ENCODE assay signal across 20 cellular contexts in the genomic region with DNA sequence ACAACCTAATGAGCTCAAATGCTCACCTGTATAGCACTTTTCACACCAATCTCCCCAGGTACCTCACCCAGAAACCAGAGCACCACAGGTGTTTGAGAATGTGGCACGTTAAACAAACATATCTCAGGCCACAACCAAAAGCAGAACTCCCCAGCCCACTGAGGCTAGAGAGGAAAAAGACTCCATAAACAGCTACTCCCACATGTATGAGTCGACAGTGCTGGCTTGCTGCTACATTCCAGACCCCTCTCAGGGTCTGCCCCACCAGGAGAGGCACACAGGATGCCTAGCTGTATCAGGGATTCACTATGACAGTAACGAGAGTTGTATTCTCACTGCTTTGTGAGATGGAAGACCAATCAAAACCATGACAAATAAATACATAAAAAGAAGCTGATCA.
DNase-seq lines count a peak whose midpoint lies in the region; ATAC-seq and TF ChIP-seq lines count a peak whose summit lies in the region.
"Had no signal": no experiment of that assay in that cellular context is flagged by ENCODE, and none has a peak within 500 bp of the region (broad histone marks: within the 10 kb centered on the region; RNA-seq: fewer than 3 reads in every experiment).

No MANE protein-coding gene starts in this region.

- H3K4me1 ChIP-seq in GM23338 (ENCODE audit: insufficient read depth), result no peaks in the 10 kb centered on the region; the same call in 1 of the 2 replicates
- H3K4me1 ChIP-seq in heart right ventricle, result no peaks in the 10 kb centered on the region
- H3K4me1 ChIP-seq: BLaER1 treated with 17β-estradiol and CSF1 and Interleukin-3, amounts not matched to agents 10 nM and 100 nM had no signal

- TF ChIP-seq CTCF in GM23338 (conservative IDR thresholded peaks at IDR 0.05; ENCODE audit: low read depth in 2 of 2) (no peak), WTC11 (IDR thresholded peaks at IDR 0.05) (no peak), osteocyte (IDR thresholded peaks at IDR 0.05) (no peak), GM10266 (IDR thresholded peaks at IDR 0.05; ENCODE audit: control insufficient read depth, insufficient read depth, low read depth, missing control alignments) (no peak), heart right ventricle (IDR thresholded peaks at IDR 0.05) (no peak)

- H3K4me2 ChIP-seq in GM23338, result no peak overlapping the region
- H3K4me2 ChIP-seq: BLaER1 treated with 17β-estradiol and CSF1 and Interleukin-3, amounts not matched to agents 10 nM and 100 nM had no signal

- H3K4me3 ChIP-seq in GM23338, result no peak overlapping the region
- H3K4me3 ChIP-seq in heart right ventricle, result no peak overlapping the region
- H3K4me3 ChIP-seq: BLaER1 treated with 17β-estradiol and CSF1 and Interleukin-3, amounts not matched to agents 10 nM and 100 nM; GM12878; K562 had no signal

- no peaks in the 10 kb centered on the region for H4K20me1 ChIP-seq in GM23338 (replicated peaks; ENCODE audit: insufficient read depth)
- H4K20me1 ChIP-seq: BLaER1 treated with 17β-estradiol and CSF1 and Interleukin-3, amounts not matched to agents 10 nM and 100 nM had no signal

- H3K79me2 ChIP-seq in GM23338 (replicated peaks; ENCODE audit: insufficient read depth), result no peaks in the 10 kb centered on the region

- H3K36me3 Mint-ChIP-seq in GM23338 (ENCODE audit: low read depth) (no peaks in the 10 kb centered on the region), WTC11 (no peaks in the 10 kb centered on the region), osteocyte (ENCODE audit: unreplicated experiment) (no peaks in the 10 kb centered on the region)
- H3K36me3 Mint-ChIP-seq: CD8-positive, alpha-beta T cell had no signal

- no peak for DNase-seq in GM23338 (ENCODE audit: low spot score)
- DNase-seq in WTC11 (ENCODE audit: low spot score), result no peak
- peak; percentile 63 for DNase-seq in islet precursor cell
- peak; percentile 49 for DNase-seq in osteocyte (ENCODE audit: extremely low spot score, unreplicated experiment)
- DNase-seq in GM10266 (ENCODE audit: extremely low spot score), result no peak
- DNase-seq in activated gamma-delta T cell (lab: John Stamatoyannopoulos, UW), result no peak
- no peak for DNase-seq in heart right ventricle
- DNase-seq in UCSD-AML1 (lab: John Stamatoyannopoulos, UW; ENCODE audit: unreplicated experiment), result no peak
- DNase-seq: 8988T; Calu3; CD8-positive, alpha-beta T cell; DMS79 treated with DMSO at 0.1 percent for 48 hours; GF-D8; HCEC 1CT; IMR-90 had no signal

- CTCF ChIA-PET in WTC11 (lab: Charles Lee), result no interaction called here

- intact Hi-C loops in heart right ventricle (cut with DNase I), result no loop called here

- no peaks in the 10 kb centered on the region for H3F3A ChIP-seq in GM23338 (replicated peaks; ENCODE audit: low read depth)

- 41 to 47% methylated on average over 3 of the region's 3 CpGs for WGBS in heart right ventricle, 2 donors

- H3K27me3 Mint-ChIP-seq in GM23338 (ENCODE audit: insufficient read depth, low read depth, poor library complexity), result no peaks in the 10 kb centered on the region
- H3K27me3 Mint-ChIP-seq in WTC11 (ENCODE audit: low read depth), result no peaks in the 10 kb centered on the region
- H3K27me3 Mint-ChIP-seq in osteocyte (ENCODE audit: unreplicated experiment), result peaks cover 24% of the 10 kb centered on the region

- POLR2A ChIA-PET in WTC11 (lab: Charles Lee), result no interaction called here

- H3K9me2 ChIP-seq in GM23338 (ENCODE audit: insufficient read depth), result no peaks in the 10 kb centered on the region

- H3K27ac Mint-ChIP-seq in GM23338 (no peak overlapping the region), WTC11 (no peak overlapping the region), osteocyte (ENCODE audit: unreplicated experiment) (no peak overlapping the region)
- H3K27ac Mint-ChIP-seq: B cell; CD8-positive, alpha-beta T cell had no signal

- H3K27ac ChIP-seq in GM23338 (ENCODE audit: low read depth) (no peak overlapping the region), heart right ventricle (no peak overlapping the region)
- H3K27ac ChIP-seq: BLaER1 treated with 17β-estradiol and CSF1 and Interleukin-3, amounts not matched to agents 10 nM and 100 nM; HL-60 had no signal

- no peaks in the 10 kb centered on the region for H3K27me3 ChIP-seq in GM23338 (ENCODE audit: insufficient read depth)
- H3K27me3 ChIP-seq in heart right ventricle, result peaks cover 0 to 5% (median 0%) of the 10 kb centered on the region in 7 donors
- H3K27me3 ChIP-seq: BLaER1 treated with 17β-estradiol and CSF1 and Interleukin-3, amounts not matched to agents 10 nM and 100 nM had no signal

- H3K4me1 Mint-ChIP-seq in GM23338 (peaks cover 17% of the 10 kb centered on the region), WTC11 (peaks cover 18% of the 10 kb centered on the region), osteocyte (ENCODE audit: unreplicated experiment) (no peaks in the 10 kb centered on the region)
- H3K4me1 Mint-ChIP-seq: B cell had no signal

- H3K9me3 Mint-ChIP-seq in GM23338 (no peaks in the 10 kb centered on the region), WTC11 (0 out of 2 replicates have a peak, but pooled peaks cover 6% of the 10 kb centered on the region), osteocyte (ENCODE audit: unreplicated experiment) (no peaks in the 10 kb centered on the region)
- H3K9me3 Mint-ChIP-seq: CD8-positive, alpha-beta T cell had no signal

- no peak overlapping the region; the same call in 1 of the 2 replicates for H2AFZ ChIP-seq in GM23338

- ATAC-seq in GM23338 (peak; percentile 39; the same call in 2 of the 3 replicates), WTC11 (peak; percentile 35; the same call in 1 of the 2 replicates), heart right ventricle (no peak)
- ATAC-seq: CD8-positive, alpha-beta T cell; GM12878; K562 had no signal

- H3K4me3 Mint-ChIP-seq in GM23338, result no peak overlapping the region
- H3K4me3 Mint-ChIP-seq in WTC11, result no peak overlapping the region
- H3K4me3 Mint-ChIP-seq in osteocyte (ENCODE audit: unreplicated experiment), result no peak overlapping the region
- H3K4me3 Mint-ChIP-seq: B cell; CD8-positive, alpha-beta T cell had no signal

- H3K9me3 ChIP-seq in heart right ventricle, result no peaks in the 10 kb centered on the region

- H3K36me3 ChIP-seq in GM23338 (ENCODE audit: insufficient read depth), result no peaks in the 10 kb centered on the region
- no peaks in the 10 kb centered on the region for H3K36me3 ChIP-seq in heart right ventricle
- H3K36me3 ChIP-seq: BLaER1 treated with 17β-estradiol and CSF1 and Interleukin-3, amounts not matched to agents 10 nM and 100 nM had no signal

TF ChIP-seq in GM23338, 12 proteins besides CTCF, POLR2A, EP300 and RAD21 (continues in another document):
- TF ChIP-seq ZNF114 (CRISPR knock-in tag; IDR thresholded peaks at IDR 0.05) (no peak), STAT1 (IDR thresholded peaks at IDR 0.05; ENCODE audit: unreplicated experiment) (no peak)

TF ChIP-seq in WTC11, 78 proteins besides CTCF, POLR2A, EP300 and RAD21:
- TF ChIP-seq ZNF396 (CRISPR knock-in tag; IDR thresholded peaks at IDR 0.05; ENCODE audit: borderline replicate concordance) (no peak), CREM (CRISPR knock-in tag; IDR thresholded peaks at IDR 0.05) (no peak)
- TF ChIP-seq, protein P1, sequence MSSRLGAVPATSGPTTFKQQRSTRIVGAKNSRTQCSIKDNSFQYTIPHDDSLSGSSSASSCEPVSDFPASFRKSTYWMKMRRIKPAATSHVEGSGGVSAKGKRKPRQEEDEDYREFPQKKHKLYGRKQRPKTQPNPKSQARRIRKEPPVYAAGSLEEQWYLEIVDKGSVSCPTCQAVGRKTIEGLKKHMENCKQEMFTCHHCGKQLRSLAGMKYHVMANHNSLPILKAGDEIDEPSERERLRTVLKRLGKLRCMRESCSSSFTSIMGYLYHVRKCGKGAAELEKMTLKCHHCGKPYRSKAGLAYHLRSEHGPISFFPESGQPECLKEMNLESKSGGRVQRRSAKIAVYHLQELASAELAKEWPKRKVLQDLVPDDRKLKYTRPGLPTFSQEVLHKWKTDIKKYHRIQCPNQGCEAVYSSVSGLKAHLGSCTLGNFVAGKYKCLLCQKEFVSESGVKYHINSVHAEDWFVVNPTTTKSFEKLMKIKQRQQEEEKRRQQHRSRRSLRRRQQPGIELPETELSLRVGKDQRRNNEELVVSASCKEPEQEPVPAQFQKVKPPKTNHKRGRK (CRISPR knock-in tag; IDR thresholded peaks at IDR 0.05; ENCODE audit: borderline replicate concordance), result no peak
- TF ChIP-seq, protein P2, sequence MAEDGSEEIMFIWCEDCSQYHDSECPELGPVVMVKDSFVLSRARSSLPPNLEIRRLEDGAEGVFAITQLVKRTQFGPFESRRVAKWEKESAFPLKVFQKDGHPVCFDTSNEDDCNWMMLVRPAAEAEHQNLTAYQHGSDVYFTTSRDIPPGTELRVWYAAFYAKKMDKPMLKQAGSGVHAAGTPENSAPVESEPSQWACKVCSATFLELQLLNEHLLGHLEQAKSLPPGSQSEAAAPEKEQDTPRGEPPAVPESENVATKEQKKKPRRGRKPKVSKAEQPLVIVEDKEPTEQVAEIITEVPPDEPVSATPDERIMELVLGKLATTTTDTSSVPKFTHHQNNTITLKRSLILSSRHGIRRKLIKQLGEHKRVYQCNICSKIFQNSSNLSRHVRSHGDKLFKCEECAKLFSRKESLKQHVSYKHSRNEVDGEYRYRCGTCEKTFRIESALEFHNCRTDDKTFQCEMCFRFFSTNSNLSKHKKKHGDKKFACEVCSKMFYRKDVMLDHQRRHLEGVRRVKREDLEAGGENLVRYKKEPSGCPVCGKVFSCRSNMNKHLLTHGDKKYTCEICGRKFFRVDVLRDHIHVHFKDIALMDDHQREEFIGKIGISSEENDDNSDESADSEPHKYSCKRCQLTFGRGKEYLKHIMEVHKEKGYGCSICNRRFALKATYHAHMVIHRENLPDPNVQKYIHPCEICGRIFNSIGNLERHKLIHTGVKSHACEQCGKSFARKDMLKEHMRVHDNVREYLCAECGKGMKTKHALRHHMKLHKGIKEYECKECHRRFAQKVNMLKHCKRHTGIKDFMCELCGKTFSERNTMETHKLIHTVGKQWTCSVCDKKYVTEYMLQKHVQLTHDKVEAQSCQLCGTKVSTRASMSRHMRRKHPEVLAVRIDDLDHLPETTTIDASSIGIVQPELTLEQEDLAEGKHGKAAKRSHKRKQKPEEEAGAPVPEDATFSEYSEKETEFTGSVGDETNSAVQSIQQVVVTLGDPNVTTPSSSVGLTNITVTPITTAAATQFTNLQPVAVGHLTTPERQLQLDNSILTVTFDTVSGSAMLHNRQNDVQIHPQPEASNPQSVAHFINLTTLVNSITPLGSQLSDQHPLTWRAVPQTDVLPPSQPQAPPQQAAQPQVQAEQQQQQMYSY (CRISPR knock-in tag; IDR thresholded peaks at IDR 0.05), result no peak
- TF ChIP-seq, protein P3, sequence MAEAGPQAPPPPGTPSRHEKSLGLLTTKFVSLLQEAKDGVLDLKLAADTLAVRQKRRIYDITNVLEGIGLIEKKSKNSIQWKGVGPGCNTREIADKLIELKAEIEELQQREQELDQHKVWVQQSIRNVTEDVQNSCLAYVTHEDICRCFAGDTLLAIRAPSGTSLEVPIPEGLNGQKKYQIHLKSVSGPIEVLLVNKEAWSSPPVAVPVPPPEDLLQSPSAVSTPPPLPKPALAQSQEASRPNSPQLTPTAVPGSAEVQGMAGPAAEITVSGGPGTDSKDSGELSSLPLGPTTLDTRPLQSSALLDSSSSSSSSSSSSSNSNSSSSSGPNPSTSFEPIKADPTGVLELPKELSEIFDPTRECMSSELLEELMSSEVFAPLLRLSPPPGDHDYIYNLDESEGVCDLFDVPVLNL (CRISPR knock-in tag; IDR thresholded peaks at IDR 0.05; ENCODE audit: borderline replicate concordance, low read depth), result no peak

Comparison
In these comparisons a context has a peak if more than half of its experiments do, and no peak if none do; other contexts are left out.
1. ATAC-seq: peak in GM23338 (single experiment) and WTC11 (single experiment); none in heart right ventricle (0 of 8).
2. DNase-seq: peak in islet precursor cell (single experiment) and osteocyte (single experiment); none in GM23338 (single experiment), WTC11 (single experiment), GM10266 (single experiment), activated gamma-delta T cell (single experiment), heart right ventricle (0 of 2) and UCSD-AML1 (single experiment).